In the genomic region with DNA sequence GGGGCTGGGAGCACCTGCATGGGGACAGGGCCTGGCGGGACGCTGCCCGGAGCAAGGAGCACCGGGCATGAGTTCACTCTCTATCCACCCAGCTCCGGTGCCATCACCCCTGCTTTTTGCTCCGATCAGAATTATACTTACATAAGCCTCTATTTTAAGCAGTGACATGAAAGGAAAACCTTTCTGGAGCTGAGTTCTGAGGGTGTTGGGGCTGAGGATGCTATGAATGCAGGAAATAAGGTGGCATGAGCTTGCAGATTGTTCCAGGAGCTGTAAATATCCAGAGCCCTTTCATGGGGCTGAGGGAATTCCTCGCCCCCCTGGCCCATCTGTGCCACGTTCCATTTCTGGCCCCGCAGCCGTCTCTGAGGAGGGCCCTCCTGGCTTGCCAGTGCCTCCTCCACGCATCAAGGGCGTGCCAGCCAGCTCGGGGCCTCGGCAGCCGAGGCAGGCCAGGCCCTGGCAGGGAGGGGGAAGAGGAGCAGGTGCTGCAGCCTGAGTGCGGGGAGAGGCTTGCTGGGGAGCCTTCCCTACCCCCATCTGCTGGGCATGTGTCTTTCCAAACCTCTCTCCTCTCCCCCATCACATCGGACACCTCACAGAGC, we compare ENCODE assay signal across 10 cellular contexts.
A peak's percentile ranks its signal among the peaks of the same experiment; 100 is the strongest.
DNase-seq lines count a peak whose midpoint lies in the region; ATAC-seq, FAIRE-seq and TF ChIP-seq lines count a peak whose summit lies in the region.
"Had no signal": no experiment of that assay in that cellular context is flagged by ENCODE, and none has a peak within 500 bp of the region (broad histone marks: within the 10 kb centered on the region; RNA-seq: fewer than 3 reads in every experiment).

No MANE protein-coding gene starts in this region.

- DNase-seq in G401 (ENCODE audit: low spot score) = peak; percentile 89
- no peak for DNase-seq in WERI-Rb-1
- DNase-seq in left ventricle myocardium superior = peak; percentile 57
- no peak for DNase-seq in sigmoid colon
- DNase-seq in frontal cortex (ENCODE audit: low spot score in 2 of 2) = no peak
- DNase-seq in COLO668 (lab: John Stamatoyannopoulos, UW; ENCODE audit: unreplicated experiment) = no peak
- no peak for DNase-seq in SIG-M5 (lab: John Stamatoyannopoulos, UW)

- H3K9me3 ChIP-seq in WERI-Rb-1 (ENCODE audit: severe bottlenecking) = peaks cover 2% of the 10 kb centered on the region
- no peaks in the 10 kb centered on the region for H3K9me3 ChIP-seq in sigmoid colon

- 78 to 87% methylated on average over 17 of the region's 17 CpGs for WGBS in sigmoid colon, 2 donors

- FAIRE-seq in frontal cortex (lab: Jason Lieb, UNC) = no peak

- TF ChIP-seq POLR2A in sigmoid colon (IDR thresholded peaks at IDR 0.05) = no peak

- in situ Hi-C loops in G401 (cut with HindIII; ENCODE audit: low sequenced_read_pairs) = no loop called here

- peaks cover 0 to 99% (median 85%) of the 10 kb centered on the region in 4 donors for H3K4me1 ChIP-seq in sigmoid colon

- TF ChIP-seq EP300 in sigmoid colon (IDR thresholded peaks at IDR 0.05) = no peak

- H3K4me3 ChIP-seq in WERI-Rb-1 (ENCODE audit: low read depth, low read length) (no peak overlapping the region), sigmoid colon (no peak overlapping the region)

- no peak for TF ChIP-seq CTCF in WERI-Rb-1 (IDR thresholded peaks at IDR 0.05; ENCODE audit: low read depth, low read length)
- no peak for TF ChIP-seq CTCF in sigmoid colon (IDR thresholded peaks at IDR 0.05)

- H3K36me3 ChIP-seq in WERI-Rb-1 (no peaks in the 10 kb centered on the region), sigmoid colon (peaks cover 0 to 9% (median 0%) of the 10 kb centered on the region in 4 donors)

- ATAC-seq in left ventricle myocardium superior (peak; percentile 48), HG03139 (IDR thresholded peaks at IDR 0.05; ENCODE audit: unreplicated experiment) (no peak)
- ATAC-seq: activated T-helper 17 cell treated with anti-CD3 and anti-CD28 coated beads, Interleukin-2, amount 50 U/mL, for 72 hours had no signal

- intact Hi-C loops in left ventricle myocardium superior (cut with micrococcal nuclease) (no loop called here), sigmoid colon (cut with DNase I) (no loop called here)

- H3K27ac ChIP-seq in WERI-Rb-1 = peak overlapping the region; percentile 95
- H3K27ac ChIP-seq in sigmoid colon = peak overlapping the region; percentile 91 to 98 (median 92)
- H3K27ac ChIP-seq: HL-60 had no signal

- H3K27me3 ChIP-seq in WERI-Rb-1 (ENCODE audit: insufficient read depth, low read depth, severe bottlenecking) = no peaks in the 10 kb centered on the region
- H3K27me3 ChIP-seq in sigmoid colon = no peaks in the 10 kb centered on the region

Comparison
In these comparisons a context has a peak if more than half of its experiments do, and no peak if none do; other contexts are left out.
1. DNase-seq: peak in G401 (single experiment) and left ventricle myocardium superior (single experiment); none in WERI-Rb-1 (single experiment), sigmoid colon (single experiment), frontal cortex (0 of 2), COLO668 (single experiment) and SIG-M5 (single experiment).